16 cellular contexts compared by ENCODE assay signal in genomic region chr3:167167491-167167890, GRCh38.
"Had no signal": no experiment of that assay in that cellular context is flagged by ENCODE, and none has a peak within 500 bp of the region (broad histone marks: within the 10 kb centered on the region; RNA-seq: fewer than 3 reads in every experiment).

No MANE protein-coding gene starts in this region.

- ATAC-seq: gastroesophageal sphincter; left lobe of liver; lower lobe of right lung; natural killer cell treated with Interleukin-12 subunit alpha and Interleukin-12 subunit beta and Interleukin-15 and Interleukin-18, amount 100 ng/mL, for 72 hours; right lobe of liver; stimulated activated memory B cell treated with anti-CD40 and anti-IgM and Interleukin-4, amounts not matched to agents 10 μg/mL and 1 μg/mL and 100 μg/mL, for 72 hours had no signal

- H3K36me3 ChIP-seq: colonic mucosa, esophagus squamous epithelium, gastroesophageal sphincter, lower lobe of right lung, neutrophil, right lobe of liver, tibial artery, upper lobe of left lung, uterus had no signal

- H3K4me3 ChIP-seq: colonic mucosa, esophagus squamous epithelium, gastroesophageal sphincter, lower lobe of right lung, right lobe of liver, tibial artery, upper lobe of left lung, uterus had no signal

- H3K4me1 ChIP-seq: colonic mucosa, esophagus squamous epithelium, lower lobe of right lung, tibial artery, upper lobe of left lung, uterus had no signal

- H3K27me3 ChIP-seq: colonic mucosa, esophagus squamous epithelium, gastroesophageal sphincter, neutrophil, right lobe of liver, tibial artery, upper lobe of left lung, uterus had no signal

- H3K9me3 ChIP-seq: colonic mucosa, esophagus squamous epithelium, gastroesophageal sphincter, lower lobe of right lung, neutrophil, right lobe of liver, tibial artery, upper lobe of left lung, uterus had no signal

- DNase-seq: colonic mucosa; dermis blood vessel endothelial cell; esophagus squamous epithelium; foreskin fibroblast; hippocampal formation; lower lobe of right lung; right lobe of liver; stimulated activated CD4-positive, alpha-beta T cell treated with anti-CD3 and anti-CD28 coated beads, Interleukin-4, amount 100 ng/mL, for 1 hour; tibial artery; upper lobe of left lung; uterus had no signal

- H3K27ac ChIP-seq: colonic mucosa, esophagus squamous epithelium, gastroesophageal sphincter, lower lobe of right lung, neutrophil, right lobe of liver, tibial artery, upper lobe of left lung, uterus had no signal
